Comparison of ENCODE assay signal across 8 cellular contexts in the genomic region with DNA sequence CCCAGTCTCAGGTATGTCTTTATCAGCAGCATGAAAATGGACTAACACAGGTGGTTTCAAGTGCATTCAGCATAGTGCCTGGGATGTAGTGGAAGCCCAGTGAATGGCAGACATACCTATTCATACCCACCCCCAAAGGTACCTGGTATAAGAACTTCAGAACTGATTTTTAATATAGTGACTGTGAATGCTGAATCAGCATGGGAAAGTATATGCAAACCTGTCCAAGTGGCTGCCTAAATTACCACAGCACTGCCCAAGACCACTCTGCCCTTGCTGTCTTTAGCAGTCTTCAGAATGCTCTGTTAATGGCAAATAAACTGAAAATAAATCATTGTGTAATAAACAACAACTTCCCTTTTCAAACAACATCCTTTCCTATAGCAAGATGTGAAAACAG.
"Had no signal": no experiment of that assay in that cellular context is flagged by ENCODE, and none has a peak within 500 bp of the region (broad histone marks: within the 10 kb centered on the region; RNA-seq: fewer than 3 reads in every experiment).

No MANE protein-coding gene starts in this region.

- H3K4me3 ChIP-seq: GM12878 had no signal

- FAIRE-seq: G401.6, GM12878, GM12891, GM12892, GM18507, GM19239 had no signal

- DNase-seq: GDM1, GF-D8 had no signal

- ATAC-seq: GM12878 had no signal
